Comparison of ENCODE assay signal across 1 cellular context in genomic region chr10:124735491-124736286, GRCh38.
TF ChIP-seq lines count a peak whose summit lies in the region.

No MANE protein-coding gene starts in this region.

TF ChIP-seq in SK-N-SH, 30 proteins besides CTCF, POLR2A, EP300 and RAD21:
- TF ChIP-seq POLR2AphosphoS5 (IDR thresholded peaks at IDR 0.05; ENCODE audit: low read depth, low read length) (no peak), SIN3A (IDR thresholded peaks at IDR 0.05; ENCODE audit: borderline replicate concordance, low read depth, low read length) (no peak), CHD2 (IDR thresholded peaks at IDR 0.05; ENCODE audit: low read length, partially characterized antibody) (no peak)
TF ChIP-seq in SK-N-SH: peak in this region for 0.
